Comparison of ENCODE assay signal across 8 cellular contexts in genomic region chr1:155052412-155053400, GRCh38. TPM values are rescaled to one million over a fixed set of nuclear protein-coding genes. Genes with fewer than 3 reads are reported as not detected.
A peak's percentile ranks its signal among the peaks of the same experiment; 100 is the strongest.
DNase-seq lines count a peak whose midpoint lies in the region; ATAC-seq and TF ChIP-seq lines count a peak whose summit lies in the region.

No MANE protein-coding gene starts in this region.

- no peaks in the 10 kb centered on the region for H3K9me3 Mint-ChIP-seq in activated naive CD8-positive, alpha-beta T cell treated with anti-CD3 and anti-CD28 coated beads, Interleukin-2, amount 50 U/mL, for 24 hours

- H3K36me3 Mint-ChIP-seq in activated naive CD8-positive, alpha-beta T cell treated with anti-CD3 and anti-CD28 coated beads, Interleukin-2, amount 50 U/mL, for 24 hours (ENCODE audit: low read depth), result peaks cover 7% of the 10 kb centered on the region

- no peaks in the 10 kb centered on the region for H3K27me3 Mint-ChIP-seq in activated naive CD8-positive, alpha-beta T cell treated with anti-CD3 and anti-CD28 coated beads, Interleukin-2, amount 50 U/mL, for 24 hours

- DNase-seq in NCI-H2171 treated with DMSO at 0.1 percent for 48 hours (lab: John Stamatoyannopoulos, UW) (peak; percentile 68), cortex of kidney (lab: John Stamatoyannopoulos, UW) (no peak), mucosa of gallbladder (ENCODE audit: low spot score) (no peak)
- DNase-seq in activated naive CD8-positive, alpha-beta T cell treated with anti-CD3 and anti-CD28 coated beads, Interleukin-2, amount 50 U/mL, for 24 hours, result peak; percentile 33
- peak; percentile 39 for DNase-seq in stimulated activated naive CD8-positive, alpha-beta T cell treated with anti-CD3 and anti-CD28 coated beads, Interleukin-15, Interleukin-2, amounts not matched to agents 100 U/mL and 50 U/mL, for 24 hours

- peak; percentile 55 for TF ChIP-seq CTCF in GM12873 (IDR thresholded peaks at IDR 0.05; ENCODE audit: insufficient read depth, low read depth, low read length, missing control alignments)

- no peaks in the 10 kb centered on the region for H3K9me3 ChIP-seq in iPS-18c (ENCODE audit: control insufficient read depth, insufficient read depth, low read length)

- peak overlapping the region; percentile 64 for H3K4me3 ChIP-seq in iPS-18c (ENCODE audit: insufficient read depth, low read depth, low read length)

- peaks cover 25% of the 10 kb centered on the region for H3K4me1 Mint-ChIP-seq in activated naive CD8-positive, alpha-beta T cell treated with anti-CD3 and anti-CD28 coated beads, Interleukin-2, amount 50 U/mL, for 24 hours

- H3K4me3 Mint-ChIP-seq in activated naive CD8-positive, alpha-beta T cell treated with anti-CD3 and anti-CD28 coated beads, Interleukin-2, amount 50 U/mL, for 24 hours, result peak overlapping the region; percentile 81

- peak; percentile 31 for ATAC-seq in activated naive CD8-positive, alpha-beta T cell treated with anti-CD3 and anti-CD28 coated beads, Interleukin-2, amount 50 U/mL, for 24 hours
- peak; percentile 19 for ATAC-seq in stimulated activated naive CD8-positive, alpha-beta T cell treated with anti-CD3 and anti-CD28 coated beads, Interleukin-15, Interleukin-2, amounts not matched to agents 100 U/mL and 50 U/mL, for 24 hours
- ATAC-seq in GM21447 (IDR thresholded peaks at IDR 0.05; ENCODE audit: unreplicated experiment), result no peak

- H3K27ac Mint-ChIP-seq in activated naive CD8-positive, alpha-beta T cell treated with anti-CD3 and anti-CD28 coated beads, Interleukin-2, amount 50 U/mL, for 24 hours, result peak overlapping the region; percentile 61

RNA-seq across cellular contexts. Expression of gene ADAM15, which starts 1.6 kb away (rescaled TPM):
- total RNA-seq in mucosa of gallbladder, result 146 TPM

RNA-seq across cellular contexts. Expression of gene EFNA4, which starts 10.8 kb away (rescaled TPM):
- 12.8 TPM for total RNA-seq in mucosa of gallbladder

RNA-seq across cellular contexts. Expression of gene DCST1, which starts 19.1 kb away (rescaled TPM):
- total RNA-seq in mucosa of gallbladder, result not detected

RNA-seq across cellular contexts. Expression of gene DCST2, which starts 19.1 kb away (rescaled TPM):
- total RNA-seq in mucosa of gallbladder, result 1.0 TPM

RNA-seq across cellular contexts. Expression of gene EFNA3, which starts 25.9 kb away (rescaled TPM):
- 2.7 TPM for total RNA-seq in mucosa of gallbladder

Comparison
In these comparisons a context has a peak if more than half of its experiments do, and no peak if none do; other contexts are left out.
1. DNase-seq: peak in NCI-H2171 treated with DMSO at 0.1 percent for 48 hours (single experiment), activated naive CD8-positive, alpha-beta T cell treated with anti-CD3 and anti-CD28 coated beads, Interleukin-2, amount 50 U/mL, for 24 hours (single experiment) and stimulated activated naive CD8-positive, alpha-beta T cell treated with anti-CD3 and anti-CD28 coated beads, Interleukin-15, Interleukin-2, amounts not matched to agents 100 U/mL and 50 U/mL, for 24 hours (single experiment); none in cortex of kidney (single experiment) and mucosa of gallbladder (single experiment).